Comparison of ENCODE assay signal across 8 cellular contexts in the genomic region with DNA sequence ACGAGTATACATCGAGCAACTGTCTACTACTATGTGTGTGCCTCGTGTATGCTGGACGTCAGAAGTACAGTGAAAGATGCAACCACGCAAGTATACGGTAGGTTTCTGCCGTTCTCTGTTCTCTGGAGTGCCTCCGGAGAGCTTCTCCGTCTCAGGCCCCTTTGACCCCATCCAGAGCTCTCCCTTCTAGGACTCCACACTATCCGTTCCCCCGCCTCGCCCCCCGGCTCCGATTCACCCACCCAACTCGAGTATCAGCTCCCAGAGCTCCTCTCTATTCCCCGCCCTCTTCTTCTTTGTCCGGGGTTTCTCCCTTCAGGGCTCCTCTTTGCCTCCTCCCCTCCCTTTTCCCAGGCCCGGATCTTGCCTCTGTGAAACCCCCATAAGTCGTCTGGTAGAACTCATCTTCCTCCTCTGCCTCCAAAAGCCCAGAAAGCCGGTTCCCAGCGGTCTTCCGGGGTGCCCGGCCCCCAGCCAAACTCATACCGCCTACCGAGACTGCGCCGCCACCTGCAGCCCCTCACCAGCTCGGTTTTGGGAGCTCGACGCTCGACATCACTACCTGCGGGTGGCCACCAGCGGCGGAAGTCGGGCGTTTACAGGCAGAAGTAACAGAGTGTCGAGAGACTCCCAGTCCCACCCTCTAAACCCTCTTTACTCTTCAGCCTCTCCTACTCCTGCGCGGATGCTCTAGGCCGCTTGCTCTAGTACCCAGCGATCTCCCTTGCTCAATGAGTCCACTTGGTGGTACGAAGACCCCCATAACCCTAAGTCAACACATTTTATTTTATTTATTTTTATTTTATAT. TPM values are rescaled to one million over a fixed set of nuclear protein-coding genes. Genes with fewer than 3 reads are reported as not detected.
A peak's percentile ranks its signal among the peaks of the same experiment; 100 is the strongest.
DNase-seq lines count a peak whose midpoint lies in the region; ATAC-seq, FAIRE-seq and TF ChIP-seq lines count a peak whose summit lies in the region.

A gene with protein sequence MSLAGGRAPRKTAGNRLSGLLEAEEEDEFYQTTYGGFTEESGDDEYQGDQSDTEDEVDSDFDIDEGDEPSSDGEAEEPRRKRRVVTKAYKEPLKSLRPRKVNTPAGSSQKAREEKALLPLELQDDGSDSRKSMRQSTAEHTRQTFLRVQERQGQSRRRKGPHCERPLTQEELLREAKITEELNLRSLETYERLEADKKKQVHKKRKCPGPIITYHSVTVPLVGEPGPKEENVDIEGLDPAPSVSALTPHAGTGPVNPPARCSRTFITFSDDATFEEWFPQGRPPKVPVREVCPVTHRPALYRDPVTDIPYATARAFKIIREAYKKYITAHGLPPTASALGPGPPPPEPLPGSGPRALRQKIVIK (minus strand): TSS at position 560 of the 808 bp plus-strand sequence. CDS start 76 bp downstream, at position 484.

- peak within 1 kb of the TSS; percentile 83 to 90 for H3K9ac ChIP-seq in kidney (ENCODE audit: low read length in 2 of 2)

- intact Hi-C loops in kidney (cut with DNase I): no loop called here

- peak within 1 kb of the TSS; percentile 67 to 69 for H3K27ac ChIP-seq in kidney (ENCODE audit: low read depth in 2 of 2, low read length in 2 of 2)

- no peaks in the 10 kb centered on the region for H3K9me3 ChIP-seq in kidney (ENCODE audit: control insufficient read depth in 1 of 2, low read length in 2 of 2)

- peaks cover 5 to 11% of the 10 kb centered on the region in 2 donors for H3K4me1 ChIP-seq in kidney (ENCODE audit: control insufficient read depth in 1 of 2, insufficient read depth in 1 of 2, low read depth in 1 of 2, low read length in 2 of 2)

- DNase-seq in AG10803 (ENCODE audit: low read depth) (peak; percentile 89), NCI-H510A (lab: John Stamatoyannopoulos, UW) (peak; percentile 89), cerebellar cortex (ENCODE audit: low spot score) (peak; percentile 93), kidney (peak; percentile 93)
- DNase-seq in activated CD4-positive, CD25-positive, alpha-beta regulatory T cell treated with anti-CD3 and anti-CD28 coated beads, Interleukin-2, amount 50 U/mL, for 72 hours: peak; percentile 78
- peak; percentile 91 for DNase-seq in stimulated activated CD4-positive, alpha-beta T cell treated with anti-CD3 and anti-CD28 coated beads, Interleukin-15, amount 100 ng/mL, for 24 hours

- H3K36me3 ChIP-seq in kidney (ENCODE audit: control insufficient read depth in 1 of 2, insufficient read depth in 2 of 2, low read length in 2 of 2): peaks cover 0 to 4% of the 10 kb centered on the region in 2 donors

- peak; percentile 85 for ATAC-seq in GM19043 (IDR thresholded peaks at IDR 0.05; ENCODE audit: low read depth, unreplicated experiment)
- ATAC-seq in HG03354 (IDR thresholded peaks at IDR 0.05; ENCODE audit: poor library complexity, severe bottlenecking, unreplicated experiment): peak; percentile 91

- H3K4me3 ChIP-seq in AG10803 (ENCODE audit: low read length) (peak within 1 kb of the TSS; percentile 87), kidney (ENCODE audit: low read length in 2 of 2) (peak within 1 kb of the TSS; percentile 92 to 99)

- TF ChIP-seq CTCF in AG10803 (conservative IDR thresholded peaks at IDR 0.05; ENCODE audit: low read length): peak; percentile 20; the same call in 1 of the 2 replicates
- TF ChIP-seq CTCF in kidney (IDR thresholded peaks at IDR 0.05; ENCODE audit: borderline replicate concordance, extremely low read depth, insufficient read depth): peak; percentile 24

- FAIRE-seq in kidney (lab: Jason Lieb, UNC): no peak

RNA-seq across cellular contexts. Expression of the gene that starts here (rescaled TPM):
- 52.6 TPM for total RNA-seq in kidney
- polyA plus RNA-seq in kidney (ENCODE audit: insufficient read depth, low read depth, low replicate concordance): 38.2 TPM

Comparison
In these comparisons a context has a peak if more than half of its experiments do, and no peak if none do; other contexts are left out.
1. Peak in every context shown above with its lines: DNase-seq, ATAC-seq, H3K4me3 ChIP-seq and H3K27ac ChIP-seq.